In genomic region chr4:126603851-126604250, GRCh38 we compare ENCODE assay signal across 2 cellular contexts.
TF ChIP-seq lines count a peak whose summit lies in the region.

No MANE protein-coding gene starts in this region.

TF ChIP-seq in SK-N-SH treated with all-trans-retinoic acid at 6 μM for 48 hours, 23 proteins besides CTCF, POLR2A, EP300 and RAD21 (continued from another document):
- no peak for TF ChIP-seq PATZ1 (CRISPR knock-in tag; IDR thresholded peaks at IDR 0.05; ENCODE audit: borderline replicate concordance)
- TF ChIP-seq CSRNP3 (CRISPR knock-in tag; IDR thresholded peaks at IDR 0.05) = no peak
- no peak for TF ChIP-seq BACH2 (CRISPR knock-in tag; IDR thresholded peaks at IDR 0.05; ENCODE audit: borderline replicate concordance)
- TF ChIP-seq ZNF565 (CRISPR knock-in tag; conservative IDR thresholded peaks at IDR 0.05; ENCODE audit: low read depth) = no peak
- no peak for TF ChIP-seq ESRRG (CRISPR knock-in tag; IDR thresholded peaks at IDR 0.05)
- TF ChIP-seq ZNF8 (CRISPR knock-in tag; IDR thresholded peaks at IDR 0.05) = no peak
- TF ChIP-seq PPARA (CRISPR knock-in tag; IDR thresholded peaks at IDR 0.05; ENCODE audit: borderline replicate concordance) = no peak
- no peak for TF ChIP-seq ZFP30 (CRISPR knock-in tag; IDR thresholded peaks at IDR 0.05)
- TF ChIP-seq CREB5 (CRISPR knock-in tag; IDR thresholded peaks at IDR 0.05; ENCODE audit: low read depth) = no peak
- TF ChIP-seq SNAI2 (CRISPR knock-in tag; IDR thresholded peaks at IDR 0.05) = no peak
- no peak for TF ChIP-seq ISL1 (CRISPR knock-in tag; IDR thresholded peaks at IDR 0.05)
- TF ChIP-seq ARNTL (CRISPR knock-in tag; IDR thresholded peaks at IDR 0.05; ENCODE audit: borderline replicate concordance, low read depth) = no peak

TF ChIP-seq in SK-N-SH, 30 proteins besides CTCF, POLR2A, EP300 and RAD21 (continued from another document):
- TF ChIP-seq USF1 (IDR thresholded peaks at IDR 0.05; ENCODE audit: borderline replicate concordance, low read depth) (no peak), YY1 (IDR thresholded peaks at IDR 0.05; ENCODE audit: low read depth) (no peak), FOSL2 (IDR thresholded peaks at IDR 0.05; ENCODE audit: borderline replicate concordance, low read depth) (no peak), SMC3 (IDR thresholded peaks at IDR 0.05; ENCODE audit: low read depth, low read length) (no peak), RXRA (IDR thresholded peaks at IDR 0.05; ENCODE audit: borderline replicate concordance, low read depth) (no peak), TAF1 (IDR thresholded peaks at IDR 0.05; ENCODE audit: borderline replicate concordance, low read depth, low read length) (no peak), MEF2A (IDR thresholded peaks at IDR 0.05; ENCODE audit: borderline replicate concordance, low read depth) (no peak), RFX5 (IDR thresholded peaks at IDR 0.05; ENCODE audit: low read length) (no peak), USF2 (IDR thresholded peaks at IDR 0.05; ENCODE audit: borderline replicate concordance, low read depth, low read length) (no peak), NFIC (IDR thresholded peaks at IDR 0.05; ENCODE audit: borderline replicate concordance) (no peak), FOXJ3 (CRISPR knock-in tag; IDR thresholded peaks at IDR 0.05) (no peak), ZBTB33 (IDR thresholded peaks at IDR 0.05; ENCODE audit: borderline replicate concordance, low read depth) (no peak), REST (IDR thresholded peaks at IDR 0.05; ENCODE audit: low read depth, low read length) (no peak), ELF1 (IDR thresholded peaks at IDR 0.05) (no peak), IRF3 (IDR thresholded peaks at IDR 0.05; ENCODE audit: low read depth, low read length) (no peak), POLR2AphosphoS5 (IDR thresholded peaks at IDR 0.05; ENCODE audit: low read depth, low read length) (no peak), GATA2 (CRISPR knock-in tag; IDR thresholded peaks at IDR 0.05) (no peak)
